ENCODE assay signal across 8 cellular contexts in genomic region chr19:51887522-51888498, GRCh38. TPM values are rescaled to one million over a fixed set of nuclear protein-coding genes. Genes with fewer than 3 reads are reported as not detected.
A peak's percentile ranks its signal among the peaks of the same experiment; 100 is the strongest.
DNase-seq lines count a peak whose midpoint lies in the region; ATAC-seq, FAIRE-seq and TF ChIP-seq lines count a peak whose summit lies in the region.

Gene ZNF577, minus strand, starts transcription at chr19:51887951. Its CDS starts 7,569 bp downstream, at chr19:51880382.

- H4K20me1 ChIP-seq in keratinocyte (ENCODE audit: control insufficient read depth, extremely low read depth, insufficient read depth, low read length): no peaks in the 10 kb centered on the region
- H4K20me1 ChIP-seq in MM.1S (ENCODE audit: insufficient read depth, low read length): no peaks in the 10 kb centered on the region

- H3K79me2 ChIP-seq in keratinocyte (ENCODE audit: control insufficient read depth, insufficient read depth, low read length) (no peaks in the 10 kb centered on the region), MM.1S (ENCODE audit: low read length) (no peaks in the 10 kb centered on the region)

- intact Hi-C loops in colonic mucosa (cut with DNase I): loop anchor here (5.0 kb wide), 1 partner anchor 39 kb away; the partner anchor contains the start of gene ZNF613

- dilution Hi-C loops in keratinocyte (cut with MboI; ENCODE audit: extremely low pct_ligation_motif_present, low sequenced_read_pairs): no loop called here

- H3K27ac ChIP-seq in colonic mucosa (peak within 1 kb of the TSS; percentile 13), keratinocyte (ENCODE audit: control insufficient read depth, insufficient read depth, low read length) (peak within 1 kb of the TSS; percentile 54), small intestine (ENCODE audit: low read depth in 1 of 2, low read length in 1 of 2) (peak within 1 kb of the TSS; percentile 45 to 72), MM.1S (ENCODE audit: low read length) (no peak within 1 kb of the TSS)

- FAIRE-seq in keratinocyte (lab: Jason Lieb, UNC) (peak; percentile 73), small intestine (lab: Jason Lieb, UNC) (no peak)

- H3F3A ChIP-seq in MM.1S (ENCODE audit: insufficient read depth, low read length): no peaks in the 10 kb centered on the region

- no peaks in the 10 kb centered on the region for H3K9me1 ChIP-seq in keratinocyte (ENCODE audit: control insufficient read depth, extremely low read depth, insufficient read depth, low read length)

- H3K4me1 ChIP-seq in colonic mucosa: no peaks in the 10 kb centered on the region
- no peaks in the 10 kb centered on the region for H3K4me1 ChIP-seq in keratinocyte (ENCODE audit: control insufficient read depth, extremely low read depth, insufficient read depth, low read length)
- H3K4me1 ChIP-seq in small intestine (ENCODE audit: control insufficient read depth in 2 of 2, insufficient read depth in 1 of 2, low read depth in 1 of 2, low read length in 1 of 2): peaks cover 3 to 6% of the 10 kb centered on the region in 2 donors
- no peaks in the 10 kb centered on the region for H3K4me1 ChIP-seq in MM.1S (ENCODE audit: low read length)

- no peak for ATAC-seq in GM19397 (IDR thresholded peaks at IDR 0.05; ENCODE audit: unreplicated experiment)
- ATAC-seq in HG03457 (IDR thresholded peaks at IDR 0.05; ENCODE audit: unreplicated experiment): no peak

- H3K27me3 ChIP-seq in colonic mucosa: no peaks in the 10 kb centered on the region
- no peaks in the 10 kb centered on the region for H3K27me3 ChIP-seq in keratinocyte (ENCODE audit: control insufficient read depth, extremely low read depth, insufficient read depth, low read length)
- no peaks in the 10 kb centered on the region for H3K27me3 ChIP-seq in small intestine (ENCODE audit: control insufficient read depth in 2 of 2, insufficient read depth in 2 of 2, low read length in 2 of 2)
- H3K27me3 ChIP-seq in MM.1S (replicated peaks; ENCODE audit: insufficient read depth, low read length): no peaks in the 10 kb centered on the region

- TF ChIP-seq CTCF in colonic mucosa (IDR thresholded peaks at IDR 0.05) (no peak), keratinocyte (optimal IDR thresholded peaks at IDR 0.05 in 1 of 3, IDR thresholded peaks at IDR 0.05 in 1 of 3, conservative IDR thresholded peaks at IDR 0.05 in 1 of 3; ENCODE audit: extremely low read depth in 1 of 3, insufficient read depth in 2 of 3, low read length in 3 of 3) (no peak), MM.1S (IDR thresholded peaks at IDR 0.05; ENCODE audit: low read length) (no peak)

- H3K9me2 ChIP-seq in MM.1S (replicated peaks; ENCODE audit: insufficient read depth, low read length): no peaks in the 10 kb centered on the region

- H3K4me2 ChIP-seq in keratinocyte (ENCODE audit: control insufficient read depth, extremely low read depth, insufficient read depth, low read depth, low read length) (peak within 1 kb of the TSS; percentile 91), MM.1S (ENCODE audit: low read depth, low read length) (no peak within 1 kb of the TSS)

- H3K4me3 ChIP-seq in colonic mucosa: peak within 1 kb of the TSS; percentile 53
- peak within 1 kb of the TSS; percentile 59 to 87 (median 71) for H3K4me3 ChIP-seq in keratinocyte (ENCODE audit: control insufficient read depth in 2 of 3, extremely low read depth in 1 of 3, insufficient read depth in 2 of 3, low read depth in 1 of 3, low read length in 3 of 3)
- H3K4me3 ChIP-seq in small intestine (ENCODE audit: low read depth in 1 of 2, low read length in 2 of 2): peak within 1 kb of the TSS; percentile 71 to 73
- no peak within 1 kb of the TSS for H3K4me3 ChIP-seq in MM.1S (ENCODE audit: low read length)

- WGBS in small intestine, 3 donors: 4 to 10% (median 10%) methylated on average over 56 of the region's 56 CpGs

- H2AFZ ChIP-seq in keratinocyte (ENCODE audit: control insufficient read depth, low read length): peak within 1 kb of the TSS; percentile 98
- no peak within 1 kb of the TSS for H2AFZ ChIP-seq in MM.1S (ENCODE audit: low read length)

- peak within 1 kb of the TSS; percentile 52 to 78 for H3K9ac ChIP-seq in colonic mucosa (ENCODE audit: low read depth in 2 of 2, low read length in 2 of 2)
- H3K9ac ChIP-seq in keratinocyte (ENCODE audit: control insufficient read depth, extremely low read depth, insufficient read depth, low read length): peak within 1 kb of the TSS; percentile 80
- H3K9ac ChIP-seq in MM.1S (ENCODE audit: low read length): no peak within 1 kb of the TSS

- H3K9me3 ChIP-seq in colonic mucosa (peaks cover 14% of the 10 kb centered on the region), keratinocyte (ENCODE audit: control insufficient read depth, low read depth, low read length) (peaks cover 18% of the 10 kb centered on the region), small intestine (ENCODE audit: control insufficient read depth, low read depth) (peaks cover 9% of the 10 kb centered on the region), MM.1S (replicated peaks; ENCODE audit: insufficient read depth, low read length) (no peaks in the 10 kb centered on the region; the same call in 1 of the 2 replicates)

- peaks cover 13% of the 10 kb centered on the region for H3K36me3 ChIP-seq in colonic mucosa
- H3K36me3 ChIP-seq in keratinocyte (ENCODE audit: control insufficient read depth in 2 of 2, extremely low read depth in 1 of 2, insufficient read depth in 2 of 2, low read length in 2 of 2): peaks cover 12 to 20% of the 10 kb centered on the region in 2 experiments
- H3K36me3 ChIP-seq in small intestine (ENCODE audit: control insufficient read depth in 2 of 2, insufficient read depth in 2 of 2, low read length in 2 of 2): peaks cover 12 to 24% of the 10 kb centered on the region in 2 donors
- H3K36me3 ChIP-seq in MM.1S (replicated peaks; ENCODE audit: insufficient read depth, low read length): no peaks in the 10 kb centered on the region

- DNase-seq in HPDE6-E6E7 (ENCODE audit: extremely low spot score) (peak; percentile 91), colonic mucosa (peak; percentile 98), keratinocyte (ENCODE audit: low read depth, low spot score) (peak; percentile 50), small intestine (peak; percentile 92), MM.1S (no peak)
- peak; percentile 83 for DNase-seq in activated CD4-positive, alpha-beta T cell treated with anti-CD3 and anti-CD28 coated beads for 48 hours

RNA-seq across cellular contexts. Expression of gene ZNF577, which starts in this region (rescaled TPM):
- 1 to 10 TPM; 5.5 to 7.4 TPM for total RNA-seq in colonic mucosa
- 6.6 to 12.8 TPM (median 10.4 TPM) in 3 replicates for polyA plus RNA-seq in keratinocyte
- polyA plus RNA-seq in keratinocyte (2011; ENCODE audit: low read depth): 11.8 TPM
- polyA plus RNA-seq in keratinocyte (2011; cell fraction: cytosol; rRNA removed): 3.9 and 6.7 TPM in 2 replicates
- polyA plus RNA-seq in keratinocyte (2011; cell fraction: nucleus; rRNA removed): 43.2 and 48.0 TPM in 2 replicates
- 3.8 and 6.7 TPM in 2 replicates for polyA plus RNA-seq in keratinocyte (2012; ENCODE audit: low replicate concordance)
- 0.36 to 8.8 TPM (median 4.6 TPM) in 3 replicates for polyA minus RNA-seq in keratinocyte
- 1.5 TPM for polyA minus RNA-seq in keratinocyte (2011; cell fraction: cytosol; rRNA and poly(A)+ RNA removed)
- polyA minus RNA-seq in keratinocyte (2011; cell fraction: nucleus; rRNA and poly(A)+ RNA removed): 7.0 and 16.3 TPM in 2 replicates
- 1 to 10 TPM; 4.7 to 10.0 (median 6.0) TPM for polyA plus RNA-seq in small intestine
